8 cellular contexts compared by ENCODE assay signal in the genomic region with DNA sequence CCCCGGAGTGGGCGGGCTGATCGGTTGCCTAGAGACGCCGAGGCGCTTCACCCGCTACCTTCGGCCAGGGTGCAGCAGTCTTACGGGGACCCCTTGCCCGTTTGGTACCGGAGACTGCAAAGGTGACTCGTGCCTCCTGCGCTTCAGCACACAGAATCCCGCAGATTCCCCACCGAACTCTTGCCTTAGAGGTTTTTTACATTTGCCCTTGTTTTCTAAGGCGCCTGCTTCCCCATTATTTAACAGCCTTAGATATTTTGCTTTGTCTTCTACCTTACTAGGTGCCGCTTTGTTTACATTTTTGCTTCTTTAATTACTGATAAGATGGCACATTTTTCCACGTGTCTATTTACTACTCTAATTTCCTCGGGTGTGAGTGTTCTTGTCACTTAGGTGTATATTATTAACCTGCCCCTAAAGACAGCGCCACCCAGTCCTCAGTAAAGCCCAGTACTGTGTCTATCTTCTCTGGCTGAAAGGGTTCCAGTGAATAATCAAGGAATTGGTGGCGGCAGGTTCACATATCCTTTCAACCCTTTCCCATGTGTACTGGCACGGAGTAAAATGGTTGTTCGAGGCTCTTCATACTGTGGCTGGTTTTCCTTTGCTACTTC. TPM values are rescaled to one million over a fixed set of nuclear protein-coding genes. Genes with fewer than 3 reads are reported as not detected.
A peak's percentile ranks its signal among the peaks of the same experiment; 100 is the strongest.
DNase-seq lines count a peak whose midpoint lies in the region; FAIRE-seq and TF ChIP-seq lines count a peak whose summit lies in the region.

No MANE protein-coding gene starts in this region.

- H3K9ac ChIP-seq in kidney (ENCODE audit: low read length in 2 of 2) (peak overlapping the region; percentile 20 to 51), stomach smooth muscle (ENCODE audit: low read length in 2 of 2) (peak overlapping the region; percentile 14 to 22)

- H3K9me3 ChIP-seq in HEK293 (ENCODE audit: control insufficient read depth, insufficient read depth, low read depth, low read length), result no peaks in the 10 kb centered on the region
- no peaks in the 10 kb centered on the region for H3K9me3 ChIP-seq in kidney (ENCODE audit: control insufficient read depth in 1 of 2, low read length in 2 of 2)
- no peaks in the 10 kb centered on the region for H3K9me3 ChIP-seq in stomach smooth muscle (ENCODE audit: control insufficient read depth in 2 of 2, low read length in 2 of 2)

- H3K27ac ChIP-seq in HEK293 (ENCODE audit: extremely low read depth, low read depth, low read length) (no peak overlapping the region), kidney (ENCODE audit: low read depth in 2 of 2, low read length in 2 of 2) (no peak overlapping the region), stomach smooth muscle (ENCODE audit: low read length) (no peak overlapping the region)

- H3K36me3 Mint-ChIP-seq in activated T-helper 2 cell treated with anti-CD3 and anti-CD28 coated beads, Interferon-gamma antibody, Interleukin-2, Interleukin-4, amounts not matched to agents 10 μg/mL and 5 μg/mL and 100 μg/mL, durations not matched to agents 14 hours and 24 hours and 36 hours (ENCODE audit: low read depth), result peaks cover 2% of the 10 kb centered on the region

- peaks cover 11% of the 10 kb centered on the region for H3K27me3 Mint-ChIP-seq in activated T-helper 2 cell treated with anti-CD3 and anti-CD28 coated beads, Interferon-gamma antibody, Interleukin-2, Interleukin-4, amounts not matched to agents 10 μg/mL and 5 μg/mL and 100 μg/mL, durations not matched to agents 14 hours and 24 hours and 36 hours (ENCODE audit: low read depth)

- H3K4me1 Mint-ChIP-seq in activated T-helper 2 cell treated with anti-CD3 and anti-CD28 coated beads, Interferon-gamma antibody, Interleukin-2, Interleukin-4, amounts not matched to agents 10 μg/mL and 5 μg/mL and 100 μg/mL, durations not matched to agents 14 hours and 24 hours and 36 hours (ENCODE audit: low read depth), result peaks cover 26% of the 10 kb centered on the region

- no peak overlapping the region for H3K27ac Mint-ChIP-seq in activated T-helper 2 cell treated with anti-CD3 and anti-CD28 coated beads, Interferon-gamma antibody, Interleukin-2, Interleukin-4, amounts not matched to agents 10 μg/mL and 5 μg/mL and 100 μg/mL, durations not matched to agents 14 hours and 24 hours and 36 hours

- no peaks in the 10 kb centered on the region for H3K27me3 ChIP-seq in stomach smooth muscle (ENCODE audit: control insufficient read depth in 1 of 2, insufficient read depth in 2 of 2, low read length in 2 of 2)

- peak overlapping the region; percentile 97 for H3K4me3 Mint-ChIP-seq in activated T-helper 2 cell treated with anti-CD3 and anti-CD28 coated beads, Interferon-gamma antibody, Interleukin-2, Interleukin-4, amounts not matched to agents 10 μg/mL and 5 μg/mL and 100 μg/mL, durations not matched to agents 14 hours and 24 hours and 36 hours (ENCODE audit: low read depth)

- POLR2A ChIA-PET in AG04449 (lab: Yijun Ruan, JAX), result no interaction called here
- POLR2A ChIA-PET in HEK293 (lab: Yijun Ruan, JAX), result interaction anchor here (0.6 to 1.7 kb wide), 12 partner anchors 9 to 1690 kb away, joined by 3 to 13 read pairs (median 4); partner anchors contain the start of genes EID1 and GALK2

- TF ChIP-seq CTCF in AG04449 (IDR thresholded peaks at IDR 0.05; ENCODE audit: insufficient read depth, low read length, missing control alignments), result no peak
- no peak for TF ChIP-seq CTCF in HEK293 (tag by site-specific recombination; IDR thresholded peaks at IDR 0.05)
- TF ChIP-seq CTCF in kidney (IDR thresholded peaks at IDR 0.05; ENCODE audit: borderline replicate concordance, extremely low read depth, insufficient read depth), result no peak

- H3K4me3 ChIP-seq in AG04449 (ENCODE audit: low read depth, low read length), result peak overlapping the region; percentile 91
- peak overlapping the region; percentile 44 for H3K4me3 ChIP-seq in HEK293 (ENCODE audit: low read depth, low read length)
- H3K4me3 ChIP-seq in kidney (ENCODE audit: low read length in 2 of 2), result peak overlapping the region; percentile 74 to 94
- peak overlapping the region; percentile 96 to 99 for H3K4me3 ChIP-seq in stomach smooth muscle (ENCODE audit: low read length in 2 of 2)

- no peaks in the 10 kb centered on the region for H3K9me3 Mint-ChIP-seq in activated T-helper 2 cell treated with anti-CD3 and anti-CD28 coated beads, Interferon-gamma antibody, Interleukin-2, Interleukin-4, amounts not matched to agents 10 μg/mL and 5 μg/mL and 100 μg/mL, durations not matched to agents 14 hours and 24 hours and 36 hours

- H3K4me1 ChIP-seq in HEK293 (ENCODE audit: control insufficient read depth, insufficient read depth, low read length), result peaks cover 4% of the 10 kb centered on the region; the same call in 1 of the 2 replicates
- H3K4me1 ChIP-seq in kidney (ENCODE audit: control insufficient read depth in 1 of 2, insufficient read depth in 1 of 2, low read depth in 1 of 2, low read length in 2 of 2), result peaks cover 0 to 6% of the 10 kb centered on the region in 2 donors
- H3K4me1 ChIP-seq in stomach smooth muscle (ENCODE audit: control insufficient read depth, insufficient read depth, low read length), result peaks cover 4% of the 10 kb centered on the region

- intact Hi-C loops in activated T-helper 2 cell treated with anti-CD3 and anti-CD28 coated beads, Interferon-gamma antibody, Interleukin-2, Interleukin-4, amounts not matched to agents 10 μg/mL and 5 μg/mL and 100 μg/mL, durations not matched to agents 14 hours and 24 hours and 36 hours (cut with micrococcal nuclease), result loop anchor here (2.0 to 10.0 kb wide), 4 partner anchors 66 to 477 kb away; partner anchors contain the start of genes COPS2, DUT and EID1
- intact Hi-C loops in kidney (cut with DNase I), result no loop called here

- DNase-seq in AG04449 (ENCODE audit: low read depth, low spot score) (no peak), kidney (no peak), cortex of kidney (lab: John Stamatoyannopoulos, UW) (no peak), NCI-H524 treated with DMSO at 0.1 percent for 48 hours (lab: John Stamatoyannopoulos, UW) (no peak)
- no peak for DNase-seq in activated T-helper 2 cell treated with anti-CD3 and anti-CD28 coated beads, Interferon-gamma antibody, Interleukin-2, Interleukin-4, amounts not matched to agents 10 μg/mL and 5 μg/mL and 100 μg/mL, durations not matched to agents 14 hours and 24 hours and 36 hours (ENCODE audit: low spot score)
- DNase-seq in effector CD8-positive, alpha-beta T cell (lab: John Stamatoyannopoulos, UW), result no peak

- CTCF ChIA-PET in AG04449 (lab: Yijun Ruan, JAX) (interaction anchor here (0.7 to 2.6 kb wide), 5 partner anchors 9 to 232 kb away, joined by 3 to 19 read pairs (median 3); no protein-coding TSS in a partner anchor), HEK293 (lab: Yijun Ruan, JAX) (interaction anchor here (0.6 to 0.7 kb wide), 2 partner anchors 154 to 258 kb away, joined by 3 read pairs; no protein-coding TSS in a partner anchor)

- FAIRE-seq in kidney (lab: Jason Lieb, UNC), result no peak

- no peaks in the 10 kb centered on the region for H3K36me3 ChIP-seq in HEK293 (ENCODE audit: control insufficient read depth in 2 of 2, insufficient read depth in 1 of 2, low read length in 2 of 2)
- H3K36me3 ChIP-seq in kidney (ENCODE audit: control insufficient read depth in 1 of 2, insufficient read depth in 2 of 2, low read length in 2 of 2), result no peaks in the 10 kb centered on the region
- no peaks in the 10 kb centered on the region for H3K36me3 ChIP-seq in stomach smooth muscle (ENCODE audit: control insufficient read depth in 2 of 2, insufficient read depth in 2 of 2, low read length in 2 of 2)

TF ChIP-seq in HEK293, 187 proteins besides CTCF, POLR2A, EP300 and RAD21 (continues in another document):
- TF ChIP-seq, protein P1, sequence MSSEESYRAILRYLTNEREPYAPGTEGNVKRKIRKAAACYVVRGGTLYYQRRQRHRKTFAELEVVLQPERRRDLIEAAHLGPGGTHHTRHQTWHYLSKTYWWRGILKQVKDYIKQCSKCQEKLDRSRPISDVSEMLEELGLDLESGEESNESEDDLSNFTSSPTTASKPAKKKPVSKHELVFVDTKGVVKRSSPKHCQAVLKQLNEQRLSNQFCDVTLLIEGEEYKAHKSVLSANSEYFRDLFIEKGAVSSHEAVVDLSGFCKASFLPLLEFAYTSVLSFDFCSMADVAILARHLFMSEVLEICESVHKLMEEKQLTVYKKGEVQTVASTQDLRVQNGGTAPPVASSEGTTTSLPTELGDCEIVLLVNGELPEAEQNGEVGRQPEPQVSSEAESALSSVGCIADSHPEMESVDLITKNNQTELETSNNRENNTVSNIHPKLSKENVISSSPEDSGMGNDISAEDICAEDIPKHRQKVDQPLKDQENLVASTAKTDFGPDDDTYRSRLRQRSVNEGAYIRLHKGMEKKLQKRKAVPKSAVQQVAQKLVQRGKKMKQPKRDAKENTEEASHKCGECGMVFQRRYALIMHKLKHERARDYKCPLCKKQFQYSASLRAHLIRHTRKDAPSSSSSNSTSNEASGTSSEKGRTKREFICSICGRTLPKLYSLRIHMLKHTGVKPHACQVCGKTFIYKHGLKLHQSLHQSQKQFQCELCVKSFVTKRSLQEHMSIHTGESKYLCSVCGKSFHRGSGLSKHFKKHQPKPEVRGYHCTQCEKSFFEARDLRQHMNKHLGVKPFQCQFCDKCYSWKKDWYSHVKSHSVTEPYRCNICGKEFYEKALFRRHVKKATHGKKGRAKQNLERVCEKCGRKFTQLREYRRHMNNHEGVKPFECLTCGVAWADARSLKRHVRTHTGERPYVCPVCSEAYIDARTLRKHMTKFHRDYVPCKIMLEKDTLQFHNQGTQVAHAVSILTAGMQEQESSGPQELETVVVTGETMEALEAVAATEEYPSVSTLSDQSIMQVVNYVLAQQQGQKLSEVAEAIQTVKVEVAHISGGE (tag by site-specific recombination; conservative IDR thresholded peaks at IDR 0.05; ENCODE audit: low read depth), result peak; percentile 65
- TF ChIP-seq ZNF10 (tag by site-specific recombination; IDR thresholded peaks at IDR 0.05) (0 out of 2 replicates have a peak, but pooled peaks have one; percentile 51), ZNF664 (tag by site-specific recombination; IDR thresholded peaks at IDR 0.05) (no peak)

RNA-seq across cellular contexts. Expression of gene CEP152, which starts 0.6 kb away (rescaled TPM):
- 26.2 and 29.2 TPM in 2 replicates for total RNA-seq in activated T-helper 2 cell treated with anti-CD3 and anti-CD28 coated beads, Interferon-gamma antibody, Interleukin-2, Interleukin-4, amounts not matched to agents 10 μg/mL and 5 μg/mL and 100 μg/mL, durations not matched to agents 14 hours and 24 hours and 36 hours
- 4.5 TPM for total RNA-seq in kidney
- 1.4 TPM for polyA plus RNA-seq in kidney (ENCODE audit: insufficient read depth, low read depth, low replicate concordance)

Comparison
In these comparisons a context has a peak if more than half of its experiments do, and no peak if none do; other contexts are left out.
1. H3K4me3 ChIP-seq: peak in every context shown above with its lines; median percentile 98 in stomach smooth muscle; 91 in AG04449; 84 in kidney; 44 in HEK293.